In the genomic region with DNA sequence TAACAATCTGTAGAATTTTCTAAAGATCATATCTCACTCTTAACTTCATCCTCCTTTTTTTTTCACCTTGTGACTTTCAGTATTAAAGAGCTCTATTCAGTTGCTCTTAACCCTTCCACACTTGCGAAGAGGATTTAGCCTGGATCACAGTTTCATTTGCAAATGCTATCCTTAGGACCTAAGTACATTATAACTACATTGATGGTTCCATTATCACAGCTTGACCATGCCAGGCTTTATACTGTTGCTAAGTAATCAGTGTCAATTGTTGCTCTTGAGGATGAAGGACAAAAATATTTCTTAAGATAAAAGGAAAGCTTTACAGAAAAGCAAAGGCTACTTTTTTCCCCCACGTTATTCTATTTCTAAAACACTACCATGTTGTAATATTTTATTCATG, we compare ENCODE assay signal across 29 cellular contexts.
"Had no signal": no experiment of that assay in that cellular context is flagged by ENCODE, and none has a peak within 500 bp of the region (broad histone marks: within the 10 kb centered on the region; RNA-seq: fewer than 3 reads in every experiment).

No MANE protein-coding gene starts in this region.

- ATAC-seq: esophagus mucosa; gastrocnemius medialis; heart left ventricle; left lung; naive thymus-derived CD8-positive, alpha-beta T cell; psoas muscle; right cardiac atrium; stimulated activated effector memory CD8-positive, alpha-beta T cell treated with anti-CD3 and anti-CD28 coated beads, Interleukin-12 subunit alpha, Interleukin-12 subunit beta, amount 100 ng/mL, for 72 hours had no signal

- H3K4me1 Mint-ChIP-seq: naive thymus-derived CD8-positive, alpha-beta T cell; nephron progenitor cell; stimulated activated effector memory CD8-positive, alpha-beta T cell treated with anti-CD3 and anti-CD28 coated beads, Interleukin-12 subunit alpha, Interleukin-12 subunit beta, amount 100 ng/mL, for 72 hours had no signal

- DNase-seq: effector CD8-positive, alpha-beta T cell; endodermal cell; foreskin fibroblast; gastrocnemius medialis; heart left ventricle; kidney; left lung; mesenchymal stem cell; midbrain; naive thymus-derived CD8-positive, alpha-beta T cell; nephron progenitor cell; occipital lobe; ovary; posterior cingulate gyrus; psoas muscle; right cardiac atrium; sigmoid colon; stimulated activated CD4-positive, alpha-beta T cell treated with anti-CD3 and anti-CD28 coated beads, Interleukin-2, amount 100 ng/mL, for 24 hours; stimulated activated CD4-positive, alpha-beta T cell treated with anti-CD3 and anti-CD28 coated beads, Interleukin-4, amount 100 ng/mL, for 24 hours; stimulated activated naive CD4-positive, alpha-beta T cell treated with Interleukin-2 at 50 U/mL for 16 hours; stomach; thyroid gland; trophoblast cell had no signal

- H3K9me3 ChIP-seq: gastrocnemius medialis, left lung, ovary, psoas muscle, sigmoid colon, stomach, thyroid gland, vagina had no signal

- H2AFZ ChIP-seq: hepatocyte had no signal

- H3K4me2 ChIP-seq: hepatocyte had no signal

- H3K27me3 Mint-ChIP-seq: dendritic cell treated with granulocyte-macrophage colony-stimulating factor and Interleukin-4, amounts not matched to agents 40 ng/mL and 50 ng/mL, for 4 days had no signal

- H3K36me3 Mint-ChIP-seq: naive thymus-derived CD8-positive, alpha-beta T cell; stimulated activated effector memory CD8-positive, alpha-beta T cell treated with anti-CD3 and anti-CD28 coated beads, Interleukin-12 subunit alpha, Interleukin-12 subunit beta, amount 100 ng/mL, for 72 hours had no signal

- H3K9me3 Mint-ChIP-seq: dendritic cell treated with granulocyte-macrophage colony-stimulating factor and Interleukin-4, amounts not matched to agents 40 ng/mL and 50 ng/mL, for 4 days; naive thymus-derived CD8-positive, alpha-beta T cell; nephron progenitor cell; stimulated activated effector memory CD8-positive, alpha-beta T cell treated with anti-CD3 and anti-CD28 coated beads, Interleukin-12 subunit alpha, Interleukin-12 subunit beta, amount 100 ng/mL, for 72 hours had no signal

- H3K27me3 ChIP-seq: gastrocnemius medialis, heart left ventricle, hepatocyte, left lung, ovary, sigmoid colon, stomach, thyroid gland, vagina had no signal

- H3K36me3 ChIP-seq: gastrocnemius medialis, heart left ventricle, left lung, ovary, stomach, thyroid gland, vagina had no signal

- H3K27ac Mint-ChIP-seq: dendritic cell treated with granulocyte-macrophage colony-stimulating factor and Interleukin-4, amounts not matched to agents 40 ng/mL and 50 ng/mL, for 4 days; endodermal cell; naive thymus-derived CD8-positive, alpha-beta T cell; nephron progenitor cell; stimulated activated effector memory CD8-positive, alpha-beta T cell treated with anti-CD3 and anti-CD28 coated beads, Interleukin-12 subunit alpha, Interleukin-12 subunit beta, amount 100 ng/mL, for 72 hours had no signal

- H3K4me3 Mint-ChIP-seq: dendritic cell treated with granulocyte-macrophage colony-stimulating factor and Interleukin-4, amounts not matched to agents 40 ng/mL and 50 ng/mL, for 4 days; endodermal cell; naive thymus-derived CD8-positive, alpha-beta T cell; nephron progenitor cell; stimulated activated effector memory CD8-positive, alpha-beta T cell treated with anti-CD3 and anti-CD28 coated beads, Interleukin-12 subunit alpha, Interleukin-12 subunit beta, amount 100 ng/mL, for 72 hours had no signal

- H3K4me3 ChIP-seq: gastrocnemius medialis, heart left ventricle, hepatocyte, left lung, ovary, psoas muscle, sigmoid colon, stomach, thyroid gland, vagina had no signal

- H3K79me2 ChIP-seq: hepatocyte had no signal

- H3K27ac ChIP-seq: epithelial cell of prostate, gastrocnemius medialis, heart left ventricle, hepatocyte, left lung, ovary, psoas muscle, sigmoid colon, stomach, thyroid gland, vagina had no signal
